8 cellular contexts compared by ENCODE assay signal in genomic region chr17:43170766-43171681, GRCh38. TPM values are rescaled to one million over a fixed set of nuclear protein-coding genes. Genes with fewer than 3 reads are reported as not detected.
DNase-seq lines count a peak whose midpoint lies in the region; ATAC-seq, FAIRE-seq and TF ChIP-seq lines count a peak whose summit lies in the region.

NBR1 (plus strand) TSS chr17:43171214; CDS start chr17:43175800, 4,586 bp downstream.

- H3K9me3 Mint-ChIP-seq in Calu3 (ENCODE audit: low read depth, unreplicated experiment), result no peaks in the 10 kb centered on the region
- H3K9me3 Mint-ChIP-seq in endodermal cell, result peaks cover 3% of the 10 kb centered on the region

- H3K4me1 ChIP-seq in endodermal cell (ENCODE audit: control insufficient read depth, insufficient read depth, low read length), result peaks cover 3% of the 10 kb centered on the region
- H3K4me1 ChIP-seq in mesenchymal stem cell (ENCODE audit: control insufficient read depth, insufficient read depth, low read depth, low read length), result peaks cover 11% of the 10 kb centered on the region

- H3K4ac ChIP-seq in mesenchymal stem cell (ENCODE audit: low read depth in 1 of 2, low read length in 2 of 2), result peak within 1 kb of the TSS; percentile 89 to 99

- no peak within 1 kb of the TSS for H3K4me3 Mint-ChIP-seq in Calu3 (ENCODE audit: low read depth, unreplicated experiment)
- H3K4me3 Mint-ChIP-seq in endodermal cell, result no peak within 1 kb of the TSS

- peak; percentile 85 for FAIRE-seq in HTR-8/SVneo (lab: Jason Lieb, UNC)

- CTCF ChIA-PET in Calu3 (lab: Charles Lee), result interaction anchor here (0.8 to 1.8 kb wide), 6 partner anchors 42 to 190 kb away, joined by 3 to 15 read pairs (median 5); partner anchors contain the start of genes BRCA1 and RPL27

- peak; percentile 72 for ATAC-seq in GM21381 (IDR thresholded peaks at IDR 0.05; ENCODE audit: unreplicated experiment)

- no peak within 1 kb of the TSS for H3K23ac ChIP-seq in mesenchymal stem cell (ENCODE audit: low read length in 2 of 2)

- H3K9me3 ChIP-seq in endodermal cell (ENCODE audit: control insufficient read depth, low read length) (no peaks in the 10 kb centered on the region), mesenchymal stem cell (ENCODE audit: control insufficient read depth, low read length) (no peaks in the 10 kb centered on the region)

- H3K4me1 Mint-ChIP-seq in Calu3 (ENCODE audit: low read depth, unreplicated experiment) (peaks cover 31% of the 10 kb centered on the region), endodermal cell (peaks cover 3% of the 10 kb centered on the region)

- peaks cover 11% of the 10 kb centered on the region for H3K79me1 ChIP-seq in mesenchymal stem cell (replicated peaks; ENCODE audit: low read length, poor library complexity, severe bottlenecking)

- H3K27ac Mint-ChIP-seq in Calu3 (ENCODE audit: unreplicated experiment) (no peak within 1 kb of the TSS), endodermal cell (no peak within 1 kb of the TSS)

- H3K27ac ChIP-seq in endodermal cell (ENCODE audit: low read depth, low read length) (peak within 1 kb of the TSS; percentile 84), mesenchymal stem cell (ENCODE audit: low read length, poor library complexity, severe bottlenecking) (peak within 1 kb of the TSS; percentile 96)

- H3K9ac ChIP-seq in endodermal cell (ENCODE audit: extremely low read depth, low read length, poor library complexity, severe bottlenecking) (peak within 1 kb of the TSS; percentile 91), mesenchymal stem cell (ENCODE audit: low read length) (peak within 1 kb of the TSS; percentile 99)

- TF ChIP-seq CTCF in Calu3 (IDR thresholded peaks at IDR 0.05; ENCODE audit: unreplicated experiment), result no peak
- peak; percentile 50 for TF ChIP-seq CTCF in endodermal cell (conservative IDR thresholded peaks at IDR 0.05)

- peak within 1 kb of the TSS; percentile 98 for H3K4me2 ChIP-seq in mesenchymal stem cell (ENCODE audit: low read length, poor library complexity, severe bottlenecking)

- peak within 1 kb of the TSS; percentile 61 for H2BK120ac ChIP-seq in mesenchymal stem cell (ENCODE audit: low read depth, low read length)

- H4K8ac ChIP-seq in mesenchymal stem cell (ENCODE audit: low read length), result peak within 1 kb of the TSS; percentile 83

- H2AK5ac ChIP-seq in mesenchymal stem cell (ENCODE audit: low read length, severe bottlenecking), result peak within 1 kb of the TSS; percentile 90

- peak; percentile 97 for DNase-seq in Calu3
- DNase-seq in HTR-8/SVneo (ENCODE audit: insufficient read length, low spot score), result peak; percentile 99
- DNase-seq in NOMO-1 treated with DMSO at 0.1 percent for 48 hours (lab: John Stamatoyannopoulos, UW; ENCODE audit: unreplicated experiment), result peak; percentile 98
- peak; percentile 89 to 93 for DNase-seq in activated CD8-positive, alpha-beta memory T cell treated with anti-CD3 and anti-CD28 coated beads for 4 hours (ENCODE audit: low read depth in 2 of 2)
- DNase-seq in endodermal cell, result peak; percentile 100
- DNase-seq in mesenchymal stem cell, result peak; percentile 99
- peak; percentile 87 for DNase-seq in stimulated activated CD8-positive, alpha-beta memory T cell treated with anti-CD3 and anti-CD28 coated beads, Interleukin-12 subunit alpha, Interleukin-12 subunit beta, amount 100 ng/mL, for 4 hours (ENCODE audit: low read depth)

- H3K36me3 Mint-ChIP-seq in Calu3 (ENCODE audit: insufficient read depth, unreplicated experiment) (peaks cover 20% of the 10 kb centered on the region), endodermal cell (ENCODE audit: low read depth) (peaks cover 20% of the 10 kb centered on the region)

- H3K27me3 Mint-ChIP-seq in Calu3 (ENCODE audit: unreplicated experiment), result no peaks in the 10 kb centered on the region
- no peaks in the 10 kb centered on the region for H3K27me3 Mint-ChIP-seq in endodermal cell (ENCODE audit: insufficient read depth)

- H3K4me3 ChIP-seq in endodermal cell (ENCODE audit: low read length) (peak within 1 kb of the TSS; percentile 96), mesenchymal stem cell (ENCODE audit: insufficient read depth in 1 of 2, low read depth in 1 of 2, low read length in 2 of 2) (peak within 1 kb of the TSS; percentile 88 to 92)

- H2BK15ac ChIP-seq in mesenchymal stem cell (ENCODE audit: low read depth, poor library complexity, severe bottlenecking), result peak within 1 kb of the TSS; percentile 60

- intact Hi-C loops in Calu3 (cut with micrococcal nuclease; ENCODE audit: unreplicated experiment), result loop anchor here (2.0 to 5.0 kb wide), 2 partner anchors 42 to 149 kb away; partner anchors contain the start of gene VAT1

- peak within 1 kb of the TSS; percentile 80 for H4K91ac ChIP-seq in mesenchymal stem cell (ENCODE audit: low read length)

- no peak within 1 kb of the TSS for H3K14ac ChIP-seq in mesenchymal stem cell (ENCODE audit: low read length in 2 of 2)

- no peaks in the 10 kb centered on the region for H3K27me3 ChIP-seq in endodermal cell (ENCODE audit: control insufficient read depth, insufficient read depth, low read length, poor library complexity, severe bottlenecking)
- H3K27me3 ChIP-seq in mesenchymal stem cell (ENCODE audit: control insufficient read depth in 1 of 2, insufficient read depth in 1 of 2, low read length in 2 of 2), result no peaks in the 10 kb centered on the region

- H2BK5ac ChIP-seq in mesenchymal stem cell (ENCODE audit: low read depth, low read length, poor library complexity, severe bottlenecking), result peak within 1 kb of the TSS; percentile 61

- peaks cover 13% of the 10 kb centered on the region for H3K36me3 ChIP-seq in endodermal cell (ENCODE audit: control insufficient read depth, insufficient read depth, low read length)
- peaks cover 4 to 12% of the 10 kb centered on the region in 2 experiments for H3K36me3 ChIP-seq in mesenchymal stem cell (ENCODE audit: control insufficient read depth in 1 of 2, insufficient read depth in 2 of 2, low read depth in 1 of 2, low read length in 2 of 2)

- BruUV-seq in Calu3 (replicated peaks; lab: Mats Ljungman, UMichigan), result no TSS peak

- peak within 1 kb of the TSS; percentile 50 to 72 for H2BK12ac ChIP-seq in mesenchymal stem cell (ENCODE audit: low read length in 2 of 2)

- WGBS in endodermal cell (ENCODE audit: insufficient coverage in 1 of 2, insufficient read length in 1 of 2), 2 experiments, result 1 to 3% methylated on average over 19 to 43 of the region's 43 CpGs
- WGBS in mesenchymal stem cell, result under 1% methylated on average over 40 of the region's 43 CpGs

- peak within 1 kb of the TSS; percentile 97 for H2AFZ ChIP-seq in mesenchymal stem cell (ENCODE audit: low read depth, low read length)

- H3K18ac ChIP-seq in mesenchymal stem cell (ENCODE audit: low read depth in 1 of 2, low read length in 2 of 2), result peak within 1 kb of the TSS; percentile 76 to 92

RNA-seq across cellular contexts. Expression of gene NBR1, which starts in this region (rescaled TPM):
- total RNA-seq in Calu3 (2022), result 89.0 and 101 TPM in 2 replicates
- total RNA-seq in endodermal cell, result 10 to 100 TPM; 53.2 to 55.7 TPM
- 61.0 TPM for polyA plus RNA-seq in endodermal cell (2013, experiment 1 of 2)
- polyA plus RNA-seq in endodermal cell (2013, experiment 2 of 2), result 60.5 TPM
- 33.5 TPM for polyA plus RNA-seq in mesenchymal stem cell (2013, experiment 1 of 2)
- 33.0 TPM for polyA plus RNA-seq in mesenchymal stem cell (2013, experiment 2 of 2)

Comparison
In these comparisons a context has a peak if more than half of its experiments do, and no peak if none do; other contexts are left out.
1. Peak in every context shown above with its lines: DNase-seq, ATAC-seq, H3K4me3 ChIP-seq and H3K27ac ChIP-seq.